Comparison of ENCODE assay signal across 1 cellular context in the genomic region with DNA sequence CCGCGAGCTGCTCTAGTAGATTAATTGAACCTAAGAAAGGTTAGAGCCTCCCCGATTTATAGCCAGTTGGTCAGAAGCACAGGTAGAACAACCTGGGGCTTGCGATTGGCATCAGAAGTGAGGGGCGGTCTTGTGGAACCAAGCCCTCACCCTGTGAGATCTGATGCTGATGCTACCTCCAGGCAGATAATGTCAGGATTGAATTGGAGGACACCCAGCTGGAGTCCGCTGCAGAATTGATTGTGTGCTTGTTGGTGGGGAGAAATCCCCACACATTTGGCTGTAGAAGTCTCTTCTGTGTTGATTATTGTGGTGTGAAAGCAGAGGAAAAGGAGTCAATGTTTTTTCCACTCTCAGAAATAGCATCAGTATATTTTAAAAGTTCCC.
TF ChIP-seq lines count a peak whose summit lies in the region.

No MANE protein-coding gene starts in this region.

TF ChIP-seq in HepG2, 621 proteins besides CTCF, POLR2A, EP300 and RAD21:
- TF ChIP-seq, protein P1, sequence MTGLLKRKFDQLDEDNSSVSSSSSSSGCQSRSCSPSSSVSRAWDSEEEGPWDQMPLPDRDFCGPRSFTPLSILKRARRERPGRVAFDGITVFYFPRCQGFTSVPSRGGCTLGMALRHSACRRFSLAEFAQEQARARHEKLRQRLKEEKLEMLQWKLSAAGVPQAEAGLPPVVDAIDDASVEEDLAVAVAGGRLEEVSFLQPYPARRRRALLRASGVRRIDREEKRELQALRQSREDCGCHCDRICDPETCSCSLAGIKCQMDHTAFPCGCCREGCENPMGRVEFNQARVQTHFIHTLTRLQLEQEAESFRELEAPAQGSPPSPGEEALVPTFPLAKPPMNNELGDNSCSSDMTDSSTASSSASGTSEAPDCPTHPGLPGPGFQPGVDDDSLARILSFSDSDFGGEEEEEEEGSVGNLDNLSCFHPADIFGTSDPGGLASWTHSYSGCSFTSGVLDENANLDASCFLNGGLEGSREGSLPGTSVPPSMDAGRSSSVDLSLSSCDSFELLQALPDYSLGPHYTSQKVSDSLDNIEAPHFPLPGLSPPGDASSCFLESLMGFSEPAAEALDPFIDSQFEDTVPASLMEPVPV (CRISPR knock-in tag; IDR thresholded peaks at IDR 0.05): no peak
- 0 out of 2 replicates have a peak, but pooled peaks have one; percentile 19 for TF ChIP-seq CCDC6 (CRISPR knock-in tag; IDR thresholded peaks at IDR 0.05)
- 0 out of 2 replicates have a peak, but pooled peaks have one; percentile 8 for TF ChIP-seq ZNF556 (CRISPR knock-in tag; IDR thresholded peaks at IDR 0.05; ENCODE audit: borderline replicate concordance)
- no peak for TF ChIP-seq ZNF816 (CRISPR knock-in tag; IDR thresholded peaks at IDR 0.05; ENCODE audit: borderline replicate concordance)
- TF ChIP-seq, protein P2, sequence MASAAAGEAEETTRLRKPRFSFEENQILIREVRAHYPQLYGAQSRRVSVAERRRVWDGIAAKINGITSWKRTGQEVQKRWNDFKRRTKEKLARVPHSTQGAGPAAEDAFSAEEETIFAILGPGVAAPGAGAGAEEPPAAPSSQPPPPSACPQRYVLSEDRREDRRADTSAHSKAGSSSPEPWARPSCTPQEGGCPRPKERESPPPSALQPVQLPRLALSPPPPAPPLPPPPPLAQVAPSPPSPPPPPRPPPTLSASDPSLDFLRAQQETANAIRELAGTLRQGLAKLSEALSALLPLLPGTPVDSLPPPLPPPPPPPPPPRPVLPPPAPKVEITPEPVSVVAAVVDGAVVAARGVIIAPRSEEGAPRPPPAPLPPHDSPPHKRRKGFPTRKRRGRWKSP (CRISPR knock-in tag; IDR thresholded peaks at IDR 0.05): 0 out of 2 replicates have a peak, but pooled peaks have one; percentile 30
- TF ChIP-seq CCAR2 (optimal IDR thresholded peaks at IDR 0.05; ENCODE audit: low read depth, low read length): no peak
- 0 out of 2 replicates have a peak, but pooled peaks have one; percentile 2 for TF ChIP-seq ZNF143 (CRISPR knock-in tag; IDR thresholded peaks at IDR 0.05)
- TF ChIP-seq, protein P3, sequence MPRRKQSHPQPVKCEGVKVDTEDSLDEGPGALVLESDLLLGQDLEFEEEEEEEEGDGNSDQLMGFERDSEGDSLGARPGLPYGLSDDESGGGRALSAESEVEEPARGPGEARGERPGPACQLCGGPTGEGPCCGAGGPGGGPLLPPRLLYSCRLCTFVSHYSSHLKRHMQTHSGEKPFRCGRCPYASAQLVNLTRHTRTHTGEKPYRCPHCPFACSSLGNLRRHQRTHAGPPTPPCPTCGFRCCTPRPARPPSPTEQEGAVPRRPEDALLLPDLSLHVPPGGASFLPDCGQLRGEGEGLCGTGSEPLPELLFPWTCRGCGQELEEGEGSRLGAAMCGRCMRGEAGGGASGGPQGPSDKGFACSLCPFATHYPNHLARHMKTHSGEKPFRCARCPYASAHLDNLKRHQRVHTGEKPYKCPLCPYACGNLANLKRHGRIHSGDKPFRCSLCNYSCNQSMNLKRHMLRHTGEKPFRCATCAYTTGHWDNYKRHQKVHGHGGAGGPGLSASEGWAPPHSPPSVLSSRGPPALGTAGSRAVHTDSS (CRISPR knock-in tag; conservative IDR thresholded peaks at IDR 0.05): no peak
- no peak for TF ChIP-seq LCORL (IDR thresholded peaks at IDR 0.05)
- TF ChIP-seq LCORL (CRISPR knock-in tag; IDR thresholded peaks at IDR 0.05): 0 out of 2 replicates have a peak, but pooled peaks have one; percentile 22
- peak; percentile 19; the same call in 1 of the 2 replicates for TF ChIP-seq RORA (CRISPR knock-in tag; IDR thresholded peaks at IDR 0.05)
- TF ChIP-seq NR2C2 (CRISPR knock-in tag; IDR thresholded peaks at IDR 0.05; ENCODE audit: borderline replicate concordance): no peak
